In genomic region chr3:33826688-33827087, GRCh38 we compare ENCODE assay signal across 16 cellular contexts. TPM values are rescaled to one million over a fixed set of nuclear protein-coding genes. Genes with fewer than 3 reads are reported as not detected.
DNase-seq lines count a peak whose midpoint lies in the region; ATAC-seq and TF ChIP-seq lines count a peak whose summit lies in the region.
"Had no signal": no experiment of that assay in that cellular context is flagged by ENCODE, and none has a peak within 500 bp of the region (broad histone marks: within the 10 kb centered on the region; RNA-seq: fewer than 3 reads in every experiment).

No MANE protein-coding gene starts in this region.

- no peak for ATAC-seq in CD8-positive, alpha-beta T cell
- no peak for ATAC-seq in GM21619 (IDR thresholded peaks at IDR 0.05; ENCODE audit: unreplicated experiment)
- ATAC-seq: gastroesophageal sphincter; natural killer cell treated with Interleukin-12 subunit alpha and Interleukin-12 subunit beta and Interleukin-15 and Interleukin-18, amount 100 ng/mL, for 72 hours had no signal

- peaks cover 16% of the 10 kb centered on the region for H3K4me1 Mint-ChIP-seq in CD8-positive, alpha-beta T cell (ENCODE audit: low read depth)

- H3K27me3 ChIP-seq in AG04450 (ENCODE audit: control insufficient read depth, insufficient read depth, low read length): no peaks in the 10 kb centered on the region
- H3K27me3 ChIP-seq in CD8-positive, alpha-beta T cell (ENCODE audit: insufficient read depth, low read length): no peaks in the 10 kb centered on the region
- no peaks in the 10 kb centered on the region for H3K27me3 ChIP-seq in ascending aorta
- H3K27me3 ChIP-seq: gastroesophageal sphincter, uterus had no signal

- peak; percentile 11 for DNase-seq in AG04450 (ENCODE audit: low read depth, low spot score)
- DNase-seq in HCEC 1CT: peak; percentile 69
- DNase-seq in astrocyte of the spinal cord (ENCODE audit: low read depth, low spot score): peak; percentile 44
- peak; percentile 65 to 82 for DNase-seq in foreskin fibroblast
- no peak for DNase-seq in CD8-positive, alpha-beta T cell
- no peak for DNase-seq in G401 (ENCODE audit: low spot score)
- DNase-seq in ascending aorta (ENCODE audit: low spot score in 2 of 2): no peak
- DNase-seq: activated CD4-positive, alpha-beta T cell treated with anti-CD3 and anti-CD28 coated beads, Interleukin-2, amount 50 U/mL, for 4 hours; activated T-cell treated with anti-CD3 and anti-CD28 coated beads for 4 hours; anterior cingulate cortex; CD4-positive, alpha-beta memory T cell; NCI-H2029 treated with DMSO at 0.1 percent for 48 hours; uterus had no signal

- no peaks in the 10 kb centered on the region for H3K27me3 Mint-ChIP-seq in CD8-positive, alpha-beta T cell (ENCODE audit: low read depth)
- H3K27me3 Mint-ChIP-seq: CD4-positive, alpha-beta memory T cell; natural killer cell treated with Interleukin-12 subunit alpha and Interleukin-12 subunit beta and Interleukin-15 and Interleukin-18, amount 100 ng/mL, for 72 hours had no signal

- H3K9me3 ChIP-seq in AG04450 (ENCODE audit: control insufficient read depth, insufficient read depth, low read length) (no peaks in the 10 kb centered on the region), ascending aorta (no peaks in the 10 kb centered on the region)
- no peaks in the 10 kb centered on the region for H3K9me3 ChIP-seq in CD8-positive, alpha-beta T cell (ENCODE audit: low read length)
- H3K9me3 ChIP-seq: gastroesophageal sphincter, uterus had no signal

- intact Hi-C loops in CD8-positive, alpha-beta T cell (cut with DNase I, micrococcal nuclease): no loop called here
- intact Hi-C loops in ascending aorta (cut with DNase I): no loop called here

- no peak for TF ChIP-seq CTCF in AG04450 (IDR thresholded peaks at IDR 0.05; ENCODE audit: low read depth, low read length)
- TF ChIP-seq CTCF in astrocyte of the spinal cord (IDR thresholded peaks at IDR 0.05; ENCODE audit: low read depth, low read length): no peak
- no peak for TF ChIP-seq CTCF in foreskin fibroblast (IDR thresholded peaks at IDR 0.05; ENCODE audit: low read depth, low read length)
- no peak for TF ChIP-seq CTCF in CD8-positive, alpha-beta T cell (IDR thresholded peaks at IDR 0.05)
- no peak for TF ChIP-seq CTCF in ascending aorta (IDR thresholded peaks at IDR 0.05)

- H3K4me3 ChIP-seq in AG04450 (ENCODE audit: low read depth, low read length): no peak overlapping the region
- H3K4me3 ChIP-seq in astrocyte of the spinal cord (ENCODE audit: low read depth, low read length): no peak overlapping the region
- H3K4me3 ChIP-seq in foreskin fibroblast (ENCODE audit: low read depth in 1 of 2, low read length in 2 of 2): no peak overlapping the region
- no peak overlapping the region for H3K4me3 ChIP-seq in CD8-positive, alpha-beta T cell (ENCODE audit: low read depth, low read length)
- no peak overlapping the region for H3K4me3 ChIP-seq in ascending aorta
- H3K4me3 ChIP-seq: gastroesophageal sphincter, uterus had no signal

- H3K27ac ChIP-seq in AG04450 (ENCODE audit: low read depth, low read length) (no peak overlapping the region), ascending aorta (no peak overlapping the region)
- H3K27ac ChIP-seq in CD8-positive, alpha-beta T cell (ENCODE audit: low read depth, low read length): no peak overlapping the region
- H3K27ac ChIP-seq: gastroesophageal sphincter, uterus had no signal

- H3K4me1 ChIP-seq in CD8-positive, alpha-beta T cell (ENCODE audit: insufficient read depth, low read length): no peaks in the 10 kb centered on the region
- H3K4me1 ChIP-seq in ascending aorta: no peaks in the 10 kb centered on the region

- in situ Hi-C loops in astrocyte of the spinal cord (cut with HindIII; ENCODE audit: low sequenced_read_pairs): no loop called here
- in situ Hi-C loops in G401 (cut with HindIII; ENCODE audit: low sequenced_read_pairs): no loop called here

- POLR2A ChIA-PET in AG04450 (lab: Yijun Ruan, JAX): no interaction called here
- POLR2A ChIA-PET in CD8-positive, alpha-beta T cell (lab: Charles Lee): interaction anchor here (0.5 kb wide), 1 partner anchor 10 kb away, joined by 6 read pairs; no protein-coding TSS in a partner anchor

- peaks cover 81% of the 10 kb centered on the region for H3K36me3 Mint-ChIP-seq in CD8-positive, alpha-beta T cell

- H3K27ac Mint-ChIP-seq in CD8-positive, alpha-beta T cell: no peak overlapping the region
- H3K27ac Mint-ChIP-seq: natural killer cell treated with Interleukin-12 subunit alpha and Interleukin-12 subunit beta and Interleukin-15 and Interleukin-18, amount 100 ng/mL, for 72 hours had no signal

- H3K9me3 Mint-ChIP-seq in CD8-positive, alpha-beta T cell: no peaks in the 10 kb centered on the region
- H3K9me3 Mint-ChIP-seq: CD4-positive, alpha-beta memory T cell; natural killer cell treated with Interleukin-12 subunit alpha and Interleukin-12 subunit beta and Interleukin-15 and Interleukin-18, amount 100 ng/mL, for 72 hours had no signal

- no peak overlapping the region for H3K4me3 Mint-ChIP-seq in CD8-positive, alpha-beta T cell
- H3K4me3 Mint-ChIP-seq: CD4-positive, alpha-beta memory T cell; natural killer cell treated with Interleukin-12 subunit alpha and Interleukin-12 subunit beta and Interleukin-15 and Interleukin-18, amount 100 ng/mL, for 72 hours had no signal

- CTCF ChIA-PET in AG04450 (lab: Charles Lee): interaction anchor here (0.7 kb wide), 1 partner anchor 57 kb away, joined by 3 read pairs; no protein-coding TSS in a partner anchor
- CTCF ChIA-PET in CD8-positive, alpha-beta T cell (lab: Charles Lee): interaction anchor here (0.8 kb wide), 1 partner anchor 692 kb away, joined by 3 read pairs; no protein-coding TSS in a partner anchor

- H3K36me3 ChIP-seq in CD8-positive, alpha-beta T cell (ENCODE audit: insufficient read depth, low read length): peaks cover 20% of the 10 kb centered on the region
- peaks cover 34 to 59% of the 10 kb centered on the region in 2 donors for H3K36me3 ChIP-seq in ascending aorta
- H3K36me3 ChIP-seq: uterus had no signal

RNA-seq across cellular contexts. Expression of gene PDCD6IP, which starts 28.3 kb away (rescaled TPM):
- 134 and 188 TPM in 2 replicates for polyA plus RNA-seq in AG04450 (2011; rRNA removed)
- polyA minus RNA-seq in AG04450 (2011; rRNA and poly(A)+ RNA removed): 90.5 and 108 TPM in 2 replicates
- 10 to 100 TPM; 84.7 to 92.4 TPM for total RNA-seq in CD8-positive, alpha-beta T cell
- 54.3 and 85.6 TPM in 2 replicates for total RNA-seq in G401 (2014; rRNA removed; shearing (Covaris generic))
- 347 TPM for total RNA-seq in ascending aorta

Comparison
In these comparisons a context has a peak if more than half of its experiments do, and no peak if none do; other contexts are left out.
1. DNase-seq: peak in AG04450 (single experiment), HCEC 1CT (single experiment), astrocyte of the spinal cord (single experiment) and foreskin fibroblast (2 of 2); none in CD8-positive, alpha-beta T cell (0 of 7), G401 (single experiment) and ascending aorta (0 of 2).